Comparison of ENCODE assay signal across 16 cellular contexts in the genomic region with DNA sequence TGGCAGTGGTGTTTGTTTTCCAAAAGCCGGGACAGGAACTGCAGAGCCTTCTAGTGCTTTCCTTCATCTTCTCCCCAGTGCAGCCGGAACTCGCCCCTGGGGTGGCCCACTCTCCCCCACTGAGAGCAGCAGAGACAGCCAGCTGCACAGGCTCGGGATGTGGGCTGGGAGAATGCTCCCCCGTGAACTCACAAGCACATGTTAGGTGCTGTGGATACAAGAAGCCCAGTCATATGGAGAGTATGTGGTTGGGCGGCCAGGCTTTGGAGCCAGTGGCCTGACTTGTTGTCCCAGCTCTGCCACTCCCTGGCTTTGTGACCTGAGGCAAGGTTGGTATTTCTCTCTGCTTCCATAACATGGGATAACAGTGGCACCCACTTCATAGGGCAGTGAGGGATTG. TPM values are rescaled to one million over a fixed set of nuclear protein-coding genes. Genes with fewer than 3 reads are reported as not detected.
A peak's percentile ranks its signal among the peaks of the same experiment; 100 is the strongest.
DNase-seq lines count a peak whose midpoint lies in the region; ATAC-seq and TF ChIP-seq lines count a peak whose summit lies in the region.
"Had no signal": no experiment of that assay in that cellular context is flagged by ENCODE, and none has a peak within 500 bp of the region (broad histone marks: within the 10 kb centered on the region; RNA-seq: fewer than 3 reads in every experiment).

No MANE protein-coding gene starts in this region.

- no peak overlapping the region for H3K4me3 Mint-ChIP-seq in nephron
- H3K4me3 Mint-ChIP-seq: activated CD4-positive, alpha-beta memory T cell treated with anti-CD3 and anti-CD28 coated beads for 36 hours; activated T-helper 17 cell treated with anti-CD3 and anti-CD28 coated beads, Interleukin-2, amount 50 U/mL, for 72 hours had no signal

- peaks cover 7% of the 10 kb centered on the region for H3K4me1 ChIP-seq in A673 (ENCODE audit: insufficient read depth, low read length, poor library complexity, severe bottlenecking)
- peaks cover 21% of the 10 kb centered on the region for H3K4me1 ChIP-seq in SJCRH30
- H3K4me1 ChIP-seq: parathyroid adenoma had no signal

- CTCF ChIA-PET in A673 (lab: Charles Lee) = no interaction called here

- H3K27me3 ChIP-seq in A673 (replicated peaks; ENCODE audit: insufficient read depth, low read depth, low read length, poor library complexity) = no peaks in the 10 kb centered on the region
- H3K27me3 ChIP-seq in SJCRH30 = no peaks in the 10 kb centered on the region
- H3K27me3 ChIP-seq: upper lobe of right lung had no signal

- DNase-seq in A673 (ENCODE audit: low spot score) = peak; percentile 43
- DNase-seq in SJCRH30 = peak; percentile 59 to 62
- DNase-seq in epithelial cell of esophagus (ENCODE audit: low read depth) = peak; percentile 81
- DNase-seq in activated CD4-positive, alpha-beta T cell treated with anti-CD3 and anti-CD28 coated beads, Interleukin-2, amount 50 U/mL, for 48 hours = no peak
- DNase-seq in NCI-H2196 treated with DMSO at 0.1 percent for 48 hours (lab: John Stamatoyannopoulos, UW; ENCODE audit: unreplicated experiment) = no peak
- DNase-seq: activated CD4-positive, alpha-beta memory T cell treated with anti-CD3 and anti-CD28 coated beads for 36 hours; KBM-7; NCI-H1436 treated with DMSO at 0.1 percent for 48 hours; NCI-H748 treated with DMSO at 0.1 percent for 48 hours; RPMI8226; upper lobe of right lung had no signal

- TF ChIP-seq CTCF in A673 (conservative IDR thresholded peaks at IDR 0.05; ENCODE audit: low read depth, low read length) (no peak), epithelial cell of esophagus (IDR thresholded peaks at IDR 0.05; ENCODE audit: insufficient read depth, low read depth, low read length, missing control alignments) (no peak), nephron (IDR thresholded peaks at IDR 0.05; ENCODE audit: unreplicated experiment in 3 of 3) (no peak)

- H3K27ac Mint-ChIP-seq in nephron = peak overlapping the region; percentile 53 to 84 (median 76)
- H3K27ac Mint-ChIP-seq: activated CD4-positive, alpha-beta memory T cell treated with anti-CD3 and anti-CD28 coated beads for 36 hours; activated T-helper 17 cell treated with anti-CD3 and anti-CD28 coated beads, Interleukin-2, amount 50 U/mL, for 72 hours had no signal

- no peaks in the 10 kb centered on the region for H3K36me3 ChIP-seq in A673 (ENCODE audit: insufficient read depth, low read length, poor library complexity, severe bottlenecking)
- H3K36me3 ChIP-seq in SJCRH30 = no peaks in the 10 kb centered on the region
- H3K36me3 ChIP-seq: upper lobe of right lung had no signal

- POLR2A ChIA-PET in A673 (lab: Charles Lee; ENCODE audit: low non-redundant PET) = no interaction called here

- no peaks in the 10 kb centered on the region for H3K9me3 ChIP-seq in A673 (ENCODE audit: low read depth, low read length, poor library complexity, severe bottlenecking)
- no peaks in the 10 kb centered on the region for H3K9me3 ChIP-seq in SJCRH30 (replicated peaks)
- H3K9me3 ChIP-seq: upper lobe of right lung had no signal

- H3K36me3 Mint-ChIP-seq in nephron (ENCODE audit: low read depth) = no peaks in the 10 kb centered on the region
- H3K36me3 Mint-ChIP-seq: activated CD4-positive, alpha-beta memory T cell treated with anti-CD3 and anti-CD28 coated beads for 36 hours had no signal

- intact Hi-C loops in A673 (cut with micrococcal nuclease; ENCODE audit: unreplicated experiment) = no loop called here

- ATAC-seq in GM18867 (IDR thresholded peaks at IDR 0.05; ENCODE audit: unreplicated experiment) (no peak), GM18861 (IDR thresholded peaks at IDR 0.05; ENCODE audit: unreplicated experiment) (no peak)
- ATAC-seq: activated T-helper 17 cell treated with anti-CD3 and anti-CD28 coated beads, Interleukin-2, amount 50 U/mL, for 72 hours; upper lobe of right lung had no signal

- no TSS peak for BruUV-seq in A673 (replicated peaks; lab: Mats Ljungman, UMichigan)

- peaks cover 14% of the 10 kb centered on the region for H3K27me3 Mint-ChIP-seq in nephron (ENCODE audit: low read depth)
- H3K27me3 Mint-ChIP-seq: activated CD4-positive, alpha-beta memory T cell treated with anti-CD3 and anti-CD28 coated beads for 36 hours; activated T-helper 17 cell treated with anti-CD3 and anti-CD28 coated beads, Interleukin-2, amount 50 U/mL, for 72 hours had no signal

- peaks cover 19% of the 10 kb centered on the region for H3K4me1 Mint-ChIP-seq in nephron

- no peak overlapping the region for H3K4me3 ChIP-seq in A673 (ENCODE audit: low read depth, low read length, poor library complexity, severe bottlenecking)
- H3K4me3 ChIP-seq in SJCRH30 = no peak overlapping the region
- no peak overlapping the region for H3K4me3 ChIP-seq in epithelial cell of esophagus (ENCODE audit: low read length)
- H3K4me3 ChIP-seq: upper lobe of right lung had no signal

- H3K9me3 Mint-ChIP-seq in nephron = no peaks in the 10 kb centered on the region
- H3K9me3 Mint-ChIP-seq: activated CD4-positive, alpha-beta memory T cell treated with anti-CD3 and anti-CD28 coated beads for 36 hours; activated T-helper 17 cell treated with anti-CD3 and anti-CD28 coated beads, Interleukin-2, amount 50 U/mL, for 72 hours had no signal

- H3K27ac ChIP-seq in A673 (ENCODE audit: low read depth, low read length, poor library complexity, severe bottlenecking) = peak overlapping the region; percentile 37
- peak overlapping the region; percentile 3; the same call in 1 of the 2 replicates for H3K27ac ChIP-seq in SJCRH30
- H3K27ac ChIP-seq: parathyroid adenoma, upper lobe of right lung had no signal

RNA-seq across cellular contexts. Expression of gene KIAA0232, which starts 9.4 kb away (rescaled TPM):
- total RNA-seq in A673 (2021) = 30.2 and 33.3 TPM in 2 replicates
- 23.9 and 28.7 TPM in 2 replicates for total RNA-seq in SJCRH30 (2014; rRNA removed; shearing (Covaris generic))

RNA-seq across cellular contexts. Expression of gene BLOC1S4, which starts 57.1 kb away (rescaled TPM):
- total RNA-seq in A673 (2021) = 12.3 and 13.2 TPM in 2 replicates
- total RNA-seq in SJCRH30 (2014; rRNA removed; shearing (Covaris generic)) = 17.2 and 18.2 TPM in 2 replicates

Comparison
In these comparisons a context has a peak if more than half of its experiments do, and no peak if none do; other contexts are left out.
1. DNase-seq: peak in A673 (single experiment), SJCRH30 (2 of 2) and epithelial cell of esophagus (single experiment); none in activated CD4-positive, alpha-beta T cell treated with anti-CD3 and anti-CD28 coated beads, Interleukin-2, amount 50 U/mL, for 48 hours (0 of 2) and NCI-H2196 treated with DMSO at 0.1 percent for 48 hours (single experiment).